8 cellular contexts compared by ENCODE assay signal in the genomic region with DNA sequence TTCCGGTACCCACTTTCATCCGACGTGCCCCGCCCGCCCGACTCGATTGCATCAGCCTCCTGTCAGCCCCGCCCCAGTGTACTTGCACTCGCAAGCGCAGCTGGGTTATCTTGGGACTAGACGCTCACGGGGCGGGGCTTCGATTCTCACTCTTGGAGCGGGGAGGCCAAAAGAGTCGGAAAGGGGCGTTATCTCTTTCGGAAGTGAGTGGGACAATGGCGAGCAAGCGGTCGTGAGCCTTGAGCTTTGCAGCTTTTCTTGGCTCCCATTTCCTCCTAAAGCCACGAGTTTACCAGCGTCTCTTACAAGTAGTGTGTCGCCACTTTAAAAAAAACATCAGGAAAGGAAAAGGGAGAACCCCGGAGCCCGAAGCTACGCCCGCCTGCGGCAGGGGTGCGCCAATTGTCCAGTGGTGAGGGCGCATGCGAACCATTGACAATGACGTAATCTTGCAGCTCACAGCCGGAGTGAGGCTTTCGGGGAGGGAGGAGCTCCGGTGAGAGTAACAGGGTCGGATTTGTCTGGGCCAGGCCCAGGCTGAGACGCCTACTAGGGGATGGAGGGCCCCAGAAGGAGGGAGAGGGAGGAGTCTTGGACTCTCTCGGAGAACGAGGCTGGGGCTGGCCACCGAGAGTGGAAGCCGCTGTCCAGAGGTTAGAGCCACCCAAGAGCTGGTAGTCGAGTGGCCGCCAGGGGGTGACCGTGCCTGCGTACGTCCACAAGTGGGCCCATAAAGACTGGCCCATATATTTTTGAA.
DNase-seq lines count a peak whose midpoint lies in the region; ATAC-seq and TF ChIP-seq lines count a peak whose summit lies in the region.

No MANE protein-coding gene starts in this region.

- no peak overlapping the region for H2AK5ac ChIP-seq in IMR-90 (ENCODE audit: low read depth, low read length)

- no peaks in the 10 kb centered on the region for H4K20me1 ChIP-seq in IMR-90 (ENCODE audit: insufficient read depth, low read length)
- H4K20me1 ChIP-seq in OCI-LY3 (ENCODE audit: insufficient read depth, low read length): no peaks in the 10 kb centered on the region

- WGBS in IMR-90 (ENCODE audit: extremely low coverage in 2 of 2, insufficient read length in 1 of 2), 2 experiments: 33% methylated on average over 21 of the region's 47 CpGs; no CpG with 5 or more reads in 1 of the 2 experiments

- no TSS peak for BruUV-seq in IMR-90 (replicated peaks; lab: Mats Ljungman, UMichigan)

- H3K27ac ChIP-seq in IMR-90 (ENCODE audit: insufficient read depth, low read length): peak overlapping the region; percentile 80
- H3K27ac ChIP-seq in OCI-LY3 (ENCODE audit: low read length): peak overlapping the region; percentile 87

- H4K91ac ChIP-seq in IMR-90 (ENCODE audit: insufficient read depth, low read depth, low read length): peak overlapping the region; percentile 96

- peak; percentile 88 for TF ChIP-seq POLR2A in IMR-90 (IDR thresholded peaks at IDR 0.05; ENCODE audit: low read depth, low read length)

- TF ChIP-seq CTCF in IMR-90 (conservative IDR thresholded peaks at IDR 0.05; ENCODE audit: low read depth, low read length) (peak; percentile 68), OCI-LY3 (IDR thresholded peaks at IDR 0.05; ENCODE audit: low read depth, low read length) (peak; percentile 57)

- H2AK9ac ChIP-seq in IMR-90 (replicated peaks; ENCODE audit: low read depth, low read length, poor library complexity): peak overlapping the region; percentile 75

- H3K79me2 ChIP-seq in OCI-LY3 (ENCODE audit: low read length): no peaks in the 10 kb centered on the region

- peak; percentile 61 for TF ChIP-seq RAD21 in IMR-90 (IDR thresholded peaks at IDR 0.05; ENCODE audit: low read length)

- DNase-seq in DMS114 treated with DMSO at 0.1 percent for 48 hours (lab: John Stamatoyannopoulos, UW; ENCODE audit: unreplicated experiment) (peak; percentile 83), IMR-90 (peak; percentile 96), activated T-cell treated with anti-CD3 and anti-CD28 coated beads for 24 hours (ENCODE audit: low read depth) (peak; percentile 86), epidermal melanocyte (ENCODE audit: insufficient read length, low spot score) (peak; percentile 70), middle frontal gyrus (ENCODE audit: extremely low spot score, low spot score) (peak; percentile 73)
- DNase-seq in stimulated activated CD8-positive, alpha-beta memory T cell treated with anti-CD3 and anti-CD28 coated beads, Interleukin-2, amount 100 ng/mL, for 1 hour (ENCODE audit: low read depth in 2 of 2): peak; percentile 78 to 86

- H2BK20ac ChIP-seq in IMR-90 (ENCODE audit: low read depth, low read length): peak overlapping the region; percentile 68; the same call in 1 of the 2 replicates

- peak overlapping the region; percentile 97 for H3K14ac ChIP-seq in IMR-90 (replicated peaks; ENCODE audit: low read depth, low read length)

- H3K9me3 ChIP-seq in IMR-90 (ENCODE audit: control insufficient read depth, insufficient read depth, low read length) (no peaks in the 10 kb centered on the region), OCI-LY3 (ENCODE audit: insufficient read depth, low read length) (no peaks in the 10 kb centered on the region)

- H3K9ac ChIP-seq in IMR-90 (ENCODE audit: low read depth, low read length) (peak overlapping the region; percentile 84), OCI-LY3 (ENCODE audit: low read length) (peak overlapping the region; percentile 74)

- H3K9me1 ChIP-seq in IMR-90 (ENCODE audit: insufficient read depth, low read length): no peaks in the 10 kb centered on the region

- dilution Hi-C loops in IMR-90 (cut with HindIII; ENCODE audit: low sequenced_read_pairs, unreplicated experiment): no loop called here

- H3K4me1 ChIP-seq in IMR-90 (ENCODE audit: control insufficient read depth, insufficient read depth, low read length) (no peaks in the 10 kb centered on the region), OCI-LY3 (ENCODE audit: low read length) (peaks cover 10% of the 10 kb centered on the region)

- in situ Hi-C loops in IMR-90 (cut with MboI; ENCODE audit: low sequenced_read_pairs): no loop called here

- H3K23ac ChIP-seq in IMR-90 (ENCODE audit: low read depth, low read length): peak overlapping the region; percentile 95

- H2BK120ac ChIP-seq in IMR-90 (ENCODE audit: low read depth, low read length): peak overlapping the region; percentile 93

- POLR2A ChIA-PET in IMR-90 (lab: Charles Lee; ENCODE audit: unreplicated experiment): interaction anchor here (1.0 to 1.4 kb wide), 3 partner anchors 169 to 360 kb away, joined by 3 to 6 read pairs (median 6); no protein-coding TSS in a partner anchor

- H3K79me1 ChIP-seq in IMR-90 (ENCODE audit: low read depth in 1 of 2, low read length in 2 of 2): no peaks in the 10 kb centered on the region

- peak overlapping the region; percentile 94 for H3K4ac ChIP-seq in IMR-90 (ENCODE audit: low read depth, low read length)

- peak overlapping the region; percentile 77 for H3K18ac ChIP-seq in IMR-90 (ENCODE audit: low read depth, low read length)

- ATAC-seq in GM21529 (IDR thresholded peaks at IDR 0.05; ENCODE audit: unreplicated experiment) (peak; percentile 93), IMR-90 (ENCODE audit: low read depth) (peak; percentile 98)

- peak overlapping the region; percentile 79 for H2BK5ac ChIP-seq in IMR-90 (ENCODE audit: low read depth, low read length, poor library complexity, severe bottlenecking)

- H3K27me3 ChIP-seq in IMR-90 (ENCODE audit: control insufficient read depth, insufficient read depth, low read length) (no peaks in the 10 kb centered on the region), OCI-LY3 (ENCODE audit: low read depth, low read length) (no peaks in the 10 kb centered on the region)

- CTCF ChIA-PET in IMR-90 (lab: Yijun Ruan, JAX): interaction anchor here (0.9 to 1.5 kb wide), 3 partner anchors 169 to 361 kb away, joined by 3 to 6 read pairs (median 4); a partner anchor contains a TSS

- H3K36me3 ChIP-seq in IMR-90 (ENCODE audit: control insufficient read depth, insufficient read depth, low read length): no peaks in the 10 kb centered on the region
- no peaks in the 10 kb centered on the region for H3K36me3 ChIP-seq in OCI-LY3 (replicated peaks; ENCODE audit: low read depth, low read length)

- peak overlapping the region; percentile 47 for H4K5ac ChIP-seq in IMR-90 (ENCODE audit: low read depth, low read length)

- H3K4me2 ChIP-seq in IMR-90 (ENCODE audit: low read depth, low read length): peak overlapping the region; percentile 60; the same call in 1 of the 2 replicates
- H3K4me2 ChIP-seq in OCI-LY3 (ENCODE audit: low read length): peak overlapping the region; percentile 91

- H2AFZ ChIP-seq in IMR-90 (replicated peaks; ENCODE audit: low read length, poor library complexity): peak overlapping the region; percentile 87
- H2AFZ ChIP-seq in OCI-LY3 (ENCODE audit: low read depth, low read length): peak overlapping the region; percentile 85

- peak overlapping the region; percentile 82; the same call in 1 of the 3 replicates for H2BK15ac ChIP-seq in IMR-90 (ENCODE audit: low read depth, low read length)

- intact Hi-C loops in IMR-90 (cut with micrococcal nuclease): loop anchor here (1.0 kb wide), 2 partner anchors 281 to 361 kb away; a partner anchor contains a TSS

- peak overlapping the region; percentile 48 for H3K4me3 ChIP-seq in IMR-90 (ENCODE audit: insufficient read depth, low read depth, low read length)
- peak overlapping the region; percentile 76 for H3K4me3 ChIP-seq in OCI-LY3 (ENCODE audit: low read length)

- H4K8ac ChIP-seq in IMR-90 (ENCODE audit: low read depth in 2 of 2, low read length in 2 of 2): peak overlapping the region; percentile 80 to 94

- peak overlapping the region; percentile 98 for H3K56ac ChIP-seq in IMR-90 (ENCODE audit: extremely low read depth, insufficient read depth, low read length)

TF ChIP-seq in IMR-90, 13 proteins besides CTCF, POLR2A, EP300 and RAD21:
- peak; percentile 93 for TF ChIP-seq CEBPB (IDR thresholded peaks at IDR 0.05; ENCODE audit: low read depth, low read length)
- TF ChIP-seq RFX5 (IDR thresholded peaks at IDR 0.05; ENCODE audit: low read depth, low read length): no peak
- TF ChIP-seq SMC3 (IDR thresholded peaks at IDR 0.05; ENCODE audit: low read depth, low read length): peak; percentile 41
- TF ChIP-seq MAZ (IDR thresholded peaks at IDR 0.05; ENCODE audit: borderline replicate concordance, low read depth, low read length): peak; percentile 68; the same call in 1 of the 2 replicates

Comparison
In these comparisons a context has a peak if more than half of its experiments do, and no peak if none do; other contexts are left out.
1. Peak in every context shown above with its lines: DNase-seq, ATAC-seq, H3K4me3 ChIP-seq and H3K27ac ChIP-seq.